ENCODE assay signal across 16 cellular contexts in genomic region chr10:71722849-71723248, GRCh38. TPM values are rescaled to one million over a fixed set of nuclear protein-coding genes. Genes with fewer than 3 reads are reported as not detected.
"Had no signal": no experiment of that assay in that cellular context is flagged by ENCODE, and none has a peak within 500 bp of the region (broad histone marks: within the 10 kb centered on the region; RNA-seq: fewer than 3 reads in every experiment).

No MANE protein-coding gene starts in this region.

- DNase-seq: activated CD4-positive, alpha-beta T cell treated with anti-CD3 and anti-CD28 coated beads, Interleukin-2, amount 10 ng/mL, durations not matched to agents 7 days and 5 days; activated naive CD8-positive, alpha-beta T cell treated with anti-CD3 and anti-CD28 coated beads, Interleukin-2, amount 10 ng/mL, durations not matched to agents 7 days and 5 days; aorta; esophagus squamous epithelium; foreskin melanocyte; heart right ventricle; mammary epithelial cell; natural killer cell; stimulated activated CD4-positive, alpha-beta T cell treated with anti-CD3 and anti-CD28 coated beads, Interleukin-4, amount 100 ng/mL, for 1 hour; stimulated activated CD8-positive, alpha-beta memory T cell treated with anti-CD3 and anti-CD28 coated beads, Interleukin-4, amount 100 ng/mL, for 48 hours; uterus had no signal

- H3K9me3 Mint-ChIP-seq: activated CD4-positive, alpha-beta T cell treated with anti-CD3 and anti-CD28 coated beads, Interleukin-2, amount 10 ng/mL, durations not matched to agents 7 days and 5 days; activated naive CD8-positive, alpha-beta T cell treated with anti-CD3 and anti-CD28 coated beads, Interleukin-2, amount 10 ng/mL, durations not matched to agents 7 days and 5 days; natural killer cell had no signal

- H3K9me3 ChIP-seq: breast epithelium, esophagus squamous epithelium, heart right ventricle, uterus had no signal

- H3K4me3 Mint-ChIP-seq: activated CD4-positive, alpha-beta T cell treated with anti-CD3 and anti-CD28 coated beads, Interleukin-2, amount 10 ng/mL, durations not matched to agents 7 days and 5 days; activated naive CD8-positive, alpha-beta T cell treated with anti-CD3 and anti-CD28 coated beads, Interleukin-2, amount 10 ng/mL, durations not matched to agents 7 days and 5 days; natural killer cell had no signal

- H3K36me3 Mint-ChIP-seq: natural killer cell had no signal

- H3K27me3 Mint-ChIP-seq: activated CD4-positive, alpha-beta T cell treated with anti-CD3 and anti-CD28 coated beads, Interleukin-2, amount 10 ng/mL, durations not matched to agents 7 days and 5 days; activated naive CD8-positive, alpha-beta T cell treated with anti-CD3 and anti-CD28 coated beads, Interleukin-2, amount 10 ng/mL, durations not matched to agents 7 days and 5 days had no signal

- ATAC-seq: heart right ventricle, left lobe of liver, natural killer cell had no signal

RNA-seq across cellular contexts. Expression of gene C10orf105, which starts 3.3 kb away (rescaled TPM):
- total RNA-seq: left lobe of liver, osteocyte, pulmonary artery endothelial cell, SK-MEL-5 had no signal
